ENCODE assay signal across 8 cellular contexts in genomic region chr9:37465249-37466036, GRCh38. TPM values are rescaled to one million over a fixed set of nuclear protein-coding genes. Genes with fewer than 3 reads are reported as not detected.
DNase-seq lines count a peak whose midpoint lies in the region; ATAC-seq and TF ChIP-seq lines count a peak whose summit lies in the region.

A gene with protein sequence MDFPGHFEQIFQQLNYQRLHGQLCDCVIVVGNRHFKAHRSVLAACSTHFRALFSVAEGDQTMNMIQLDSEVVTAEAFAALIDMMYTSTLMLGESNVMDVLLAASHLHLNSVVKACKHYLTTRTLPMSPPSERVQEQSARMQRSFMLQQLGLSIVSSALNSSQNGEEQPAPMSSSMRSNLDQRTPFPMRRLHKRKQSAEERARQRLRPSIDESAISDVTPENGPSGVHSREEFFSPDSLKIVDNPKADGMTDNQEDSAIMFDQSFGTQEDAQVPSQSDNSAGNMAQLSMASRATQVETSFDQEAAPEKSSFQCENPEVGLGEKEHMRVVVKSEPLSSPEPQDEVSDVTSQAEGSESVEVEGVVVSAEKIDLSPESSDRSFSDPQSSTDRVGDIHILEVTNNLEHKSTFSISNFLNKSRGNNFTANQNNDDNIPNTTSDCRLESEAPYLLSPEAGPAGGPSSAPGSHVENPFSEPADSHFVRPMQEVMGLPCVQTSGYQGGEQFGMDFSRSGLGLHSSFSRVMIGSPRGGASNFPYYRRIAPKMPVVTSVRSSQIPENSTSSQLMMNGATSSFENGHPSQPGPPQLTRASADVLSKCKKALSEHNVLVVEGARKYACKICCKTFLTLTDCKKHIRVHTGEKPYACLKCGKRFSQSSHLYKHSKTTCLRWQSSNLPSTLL (minus strand): TSS chr9:37465450. CDS start chr9:37442551, 22,899 bp downstream.

- H3K27me3 ChIP-seq in duodenal mucosa (ENCODE audit: control insufficient read depth in 1 of 2, insufficient read depth in 2 of 2, low read length in 2 of 2) = no peaks in the 10 kb centered on the region

- intact Hi-C loops in CD14-positive monocyte (cut with micrococcal nuclease) = loop anchor here (2.0 to 5.0 kb wide), 4 partner anchors 19 to 1063 kb away; partner anchors contain the start of genes POLR1E (in 2 of the 2), TOMM5 (in 2 of the 2), GRHPR (in 1 of the 2) and RNF38 (in 1 of the 2)
- intact Hi-C loops in activated CD4-positive, alpha-beta memory T cell treated with anti-CD3 and anti-CD28 coated beads for 36 hours (cut with micrococcal nuclease) = loop anchor here (1.0 to 5.0 kb wide), 8 partner anchors 20 to 438 kb away; partner anchors contain the start of genes GRHPR, POLR1E, TOMM5 and ZCCHC7
- intact Hi-C loops in lower leg skin (cut with DNase I; ENCODE audit: low total_unique reads) = no loop called here

- TF ChIP-seq CTCF in CD14-positive monocyte (IDR thresholded peaks at IDR 0.05) = no peak
- TF ChIP-seq CTCF in lower leg skin (IDR thresholded peaks at IDR 0.05) = no peak

- peak within 1 kb of the TSS; percentile 99 for H3K27ac ChIP-seq in duodenal mucosa (ENCODE audit: low read depth, low read length)

- DNase-seq in CD14-positive monocyte (ENCODE audit: low spot score) = peak; percentile 99
- peak; percentile 98 for DNase-seq in NCI-H82 treated with DMSO at 0.1 percent for 48 hours (lab: John Stamatoyannopoulos, UW; ENCODE audit: unreplicated experiment)
- DNase-seq in activated CD4-positive, alpha-beta memory T cell treated with anti-CD3 and anti-CD28 coated beads for 36 hours = peak; percentile 99
- peak; percentile 99 to 100 for DNase-seq in lower leg skin (ENCODE audit: low spot score in 2 of 2)
- peak; percentile 96 to 99 for DNase-seq in stimulated activated CD4-positive, alpha-beta T cell treated with anti-CD3 and anti-CD28 coated beads, Interleukin-4, amount 100 ng/mL, for 48 hours (ENCODE audit: low read depth in 2 of 2)

- H3K9ac ChIP-seq in duodenal mucosa (ENCODE audit: low read depth in 1 of 2, low read length in 2 of 2) = peak within 1 kb of the TSS; percentile 95 to 98

- H3K27ac Mint-ChIP-seq in CD14-positive monocyte = peak within 1 kb of the TSS; percentile 96 to 98 (median 98)
- peak within 1 kb of the TSS; percentile 95 for H3K27ac Mint-ChIP-seq in activated CD4-positive, alpha-beta memory T cell treated with anti-CD3 and anti-CD28 coated beads for 36 hours

- no peaks in the 10 kb centered on the region for H3K9me3 ChIP-seq in duodenal mucosa (ENCODE audit: control insufficient read depth in 1 of 2, low read length in 2 of 2)

- no peaks in the 10 kb centered on the region for H3K9me3 Mint-ChIP-seq in CD14-positive monocyte
- no peaks in the 10 kb centered on the region for H3K9me3 Mint-ChIP-seq in activated CD4-positive, alpha-beta memory T cell treated with anti-CD3 and anti-CD28 coated beads for 36 hours

- peaks cover 27% of the 10 kb centered on the region for H3K4me1 Mint-ChIP-seq in CD14-positive monocyte
- H3K4me1 Mint-ChIP-seq in activated CD4-positive, alpha-beta memory T cell treated with anti-CD3 and anti-CD28 coated beads for 36 hours (ENCODE audit: low read depth) = peaks cover 29% of the 10 kb centered on the region

- H3K27me3 Mint-ChIP-seq in CD14-positive monocyte (ENCODE audit: low read depth in 3 of 3) = peaks cover under 1 to 3% (median 2%) of the 10 kb centered on the region in 3 donors
- no peaks in the 10 kb centered on the region for H3K27me3 Mint-ChIP-seq in activated CD4-positive, alpha-beta memory T cell treated with anti-CD3 and anti-CD28 coated beads for 36 hours

- peak within 1 kb of the TSS; percentile 95 for H3K4me3 Mint-ChIP-seq in CD14-positive monocyte
- peak within 1 kb of the TSS; percentile 97 for H3K4me3 Mint-ChIP-seq in activated CD4-positive, alpha-beta memory T cell treated with anti-CD3 and anti-CD28 coated beads for 36 hours

- no peaks in the 10 kb centered on the region for H3K36me3 ChIP-seq in duodenal mucosa (ENCODE audit: control insufficient read depth in 1 of 2, insufficient read depth in 2 of 2, low read length in 2 of 2)

- peaks cover 1 to 4% of the 10 kb centered on the region in 2 donors for H3K36me3 Mint-ChIP-seq in CD14-positive monocyte
- H3K36me3 Mint-ChIP-seq in activated CD4-positive, alpha-beta memory T cell treated with anti-CD3 and anti-CD28 coated beads for 36 hours = peaks cover 6% of the 10 kb centered on the region

- CTCF ChIA-PET in activated CD4-positive, alpha-beta memory T cell treated with anti-CD3 and anti-CD28 coated beads for 36 hours (lab: Charles Lee) = interaction anchor here (1.9 kb wide), 2 partner anchors 16 to 54 kb away, joined by 6 read pairs; no protein-coding TSS in a partner anchor

- no peak for TF ChIP-seq POLR2A in lower leg skin (IDR thresholded peaks at IDR 0.05)

- 0 to 1% methylated on average over 49 to 52 of the region's 52 CpGs for WGBS in lower leg skin, 2 donors

- H3K4me1 ChIP-seq in duodenal mucosa (ENCODE audit: control insufficient read depth in 1 of 2, insufficient read depth in 2 of 2, low read length in 2 of 2) = peaks cover 23 to 27% of the 10 kb centered on the region in 2 donors

- H3K4me3 ChIP-seq in duodenal mucosa (ENCODE audit: low read depth in 1 of 2, low read length in 2 of 2) (peak within 1 kb of the TSS; percentile 91 to 95), lower leg skin (ENCODE audit: low read depth, poor library complexity, severe bottlenecking) (peak within 1 kb of the TSS; percentile 73)

- ATAC-seq in GM19438 (IDR thresholded peaks at IDR 0.05; ENCODE audit: low read depth, unreplicated experiment) = peak; percentile 80
- peak; percentile 63 for ATAC-seq in HG03575 (IDR thresholded peaks at IDR 0.05; ENCODE audit: extremely low read depth, insufficient number of reproducible peaks, low FRiP score, unreplicated experiment)

- POLR2A ChIA-PET in activated CD4-positive, alpha-beta memory T cell treated with anti-CD3 and anti-CD28 coated beads for 36 hours (lab: Charles Lee) = interaction anchor here (0.6 to 3.2 kb wide), 10 partner anchors 9 to 345 kb away, joined by 3 to 23 read pairs (median 4); partner anchors contain the start of genes GRHPR, POLR1E, TOMM5 and ZCCHC7

RNA-seq across cellular contexts. Expression of the gene that starts here (rescaled TPM):
- 1 to 10 TPM in 1 of 2 donors, under 1 TPM in 1; 0.58 to 1.4 TPM for polyA plus RNA-seq in CD14-positive monocyte
- 1 to 10 TPM; 8.3 to 9.3 TPM for total RNA-seq in activated CD4-positive, alpha-beta memory T cell treated with anti-CD3 and anti-CD28 coated beads for 36 hours
- 10 to 100 TPM; 16.1 to 23.4 (median 20.9) TPM for total RNA-seq in lower leg skin

Comparison
In these comparisons a context has a peak if more than half of its experiments do, and no peak if none do; other contexts are left out.
1. Peak in every context shown above with its lines: DNase-seq, ATAC-seq, H3K4me3 ChIP-seq and H3K27ac ChIP-seq.